10 cellular contexts compared by ENCODE assay signal in genomic region chr11:43575931-43576833, GRCh38.
DNase-seq lines count a peak whose midpoint lies in the region; TF ChIP-seq lines count a peak whose summit lies in the region.
"Had no signal": no experiment of that assay in that cellular context is flagged by ENCODE, and none has a peak within 500 bp of the region (broad histone marks: within the 10 kb centered on the region; RNA-seq: fewer than 3 reads in every experiment).

No MANE protein-coding gene starts in this region.

- WGBS in stomach, 5 donors: 4 to 8% (median 7%) methylated on average over 20 of the region's 20 CpGs

- no peaks in the 10 kb centered on the region for H3K36me3 ChIP-seq in WERI-Rb-1
- H3K36me3 ChIP-seq in iPS-15b (ENCODE audit: control insufficient read depth, insufficient read depth, low read length): no peaks in the 10 kb centered on the region
- H3K36me3 ChIP-seq in stomach: no peaks in the 10 kb centered on the region
- H3K36me3 ChIP-seq in H7 (replicated peaks; ENCODE audit: control insufficient read depth, insufficient read depth, low read length): no peaks in the 10 kb centered on the region
- H3K36me3 ChIP-seq: MG63 had no signal

- TF ChIP-seq EP300 in stomach (IDR thresholded peaks at IDR 0.05): no peak

- H3K27ac ChIP-seq in WERI-Rb-1 (no peak overlapping the region), stomach (no peak overlapping the region)

- H3K27ac Mint-ChIP-seq in T-helper 2 cell treated with Interferon-gamma antibody and Interleukin-4, amounts not matched to agents 5 μg/mL and 100 μg/mL, for 36 hours: peak overlapping the region; percentile 1

- H3K4me1 Mint-ChIP-seq in T-helper 2 cell treated with Interferon-gamma antibody and Interleukin-4, amounts not matched to agents 5 μg/mL and 100 μg/mL, for 36 hours (ENCODE audit: low read depth): peaks cover 29% of the 10 kb centered on the region

- H3K4me1 ChIP-seq in iPS-15b (ENCODE audit: control insufficient read depth, insufficient read depth, low read length): peaks cover 2% of the 10 kb centered on the region
- peaks cover 49 to 66% (median 58%) of the 10 kb centered on the region in 4 donors for H3K4me1 ChIP-seq in stomach

- peaks cover 2% of the 10 kb centered on the region for H3K36me3 Mint-ChIP-seq in T-helper 2 cell treated with Interferon-gamma antibody and Interleukin-4, amounts not matched to agents 5 μg/mL and 100 μg/mL, for 36 hours (ENCODE audit: low read depth)

- no peak for DNase-seq in T-helper 2 cell treated with Interferon-gamma antibody and Interleukin-4, amounts not matched to agents 5 μg/mL and 100 μg/mL, for 36 hours (ENCODE audit: low spot score)
- DNase-seq in T-helper 2 cell (no peak), WERI-Rb-1 (no peak), stomach (no peak), NCI-H2227 (lab: John Stamatoyannopoulos, UW; ENCODE audit: unreplicated experiment) (no peak), H7 (no peak)
- no peak for DNase-seq in activated T-cell treated with anti-CD3 and anti-CD28 coated beads, Interleukin-2, amount 50 U/mL, for 48 hours
- DNase-seq: activated gamma-delta T cell treated with Interleukin-2 at 50 U/mL for 16 hours had no signal

- H3K27me3 ChIP-seq in WERI-Rb-1 (ENCODE audit: insufficient read depth, low read depth, severe bottlenecking) (peaks cover 74% of the 10 kb centered on the region), iPS-15b (ENCODE audit: control insufficient read depth, insufficient read depth, low read length) (peaks cover 88% of the 10 kb centered on the region), stomach (peaks cover 9 to 100% (median 86%) of the 10 kb centered on the region in 3 donors), H7 (ENCODE audit: control insufficient read depth, insufficient read depth, low read length) (peaks cover 94% of the 10 kb centered on the region)

- peaks cover 93% of the 10 kb centered on the region for H3K27me3 Mint-ChIP-seq in T-helper 2 cell treated with Interferon-gamma antibody and Interleukin-4, amounts not matched to agents 5 μg/mL and 100 μg/mL, for 36 hours (ENCODE audit: low read depth)

- no peaks in the 10 kb centered on the region for H3K9me3 Mint-ChIP-seq in T-helper 2 cell treated with Interferon-gamma antibody and Interleukin-4, amounts not matched to agents 5 μg/mL and 100 μg/mL, for 36 hours

- peak overlapping the region; percentile 59 for H3K4me3 ChIP-seq in WERI-Rb-1 (ENCODE audit: low read depth, low read length)
- peak overlapping the region; percentile 62 for H3K4me3 ChIP-seq in iPS-15b (ENCODE audit: low read depth, low read length)
- H3K4me3 ChIP-seq in stomach: peak overlapping the region; percentile 19 to 43 (median 27)
- no peak overlapping the region; the same call in 1 of the 2 replicates for H3K4me3 ChIP-seq in H7 (ENCODE audit: insufficient read depth, low read depth, low read length)

- intact Hi-C loops in stomach (cut with DNase I; ENCODE audit: low total_unique reads): no loop called here

- H3K9me3 ChIP-seq in WERI-Rb-1 (ENCODE audit: severe bottlenecking) (no peaks in the 10 kb centered on the region), iPS-15b (ENCODE audit: control insufficient read depth, insufficient read depth, low read length) (no peaks in the 10 kb centered on the region), stomach (no peaks in the 10 kb centered on the region)
- H3K9me3 ChIP-seq: MG63 had no signal

- no peak for TF ChIP-seq POLR2A in stomach (IDR thresholded peaks at IDR 0.05)

- H3K4me3 Mint-ChIP-seq in T-helper 2 cell treated with Interferon-gamma antibody and Interleukin-4, amounts not matched to agents 5 μg/mL and 100 μg/mL, for 36 hours: no peak overlapping the region

- H3K9ac ChIP-seq in iPS-15b (ENCODE audit: low read depth, low read length): no peak overlapping the region

- TF ChIP-seq CTCF in WERI-Rb-1 (IDR thresholded peaks at IDR 0.05; ENCODE audit: low read depth, low read length) (no peak), stomach (IDR thresholded peaks at IDR 0.05) (no peak)
